Comparison of ENCODE assay signal across 7 cellular contexts in genomic region chr12:57935839-57936512, GRCh38.
A peak's percentile ranks its signal among the peaks of the same experiment; 100 is the strongest.
DNase-seq lines count a peak whose midpoint lies in the region; ATAC-seq and TF ChIP-seq lines count a peak whose summit lies in the region.

No MANE protein-coding gene starts in this region.

- ATAC-seq in GM18508 (IDR thresholded peaks at IDR 0.05; ENCODE audit: insufficient read depth, unreplicated experiment) (peak; percentile 96), HG02981 (IDR thresholded peaks at IDR 0.05; ENCODE audit: unreplicated experiment) (peak; percentile 100)

- TF ChIP-seq CTCF in retinal pigment epithelial cell (conservative IDR thresholded peaks at IDR 0.05; ENCODE audit: low read depth, low read length) = no peak

- peak overlapping the region; percentile 88 for H3K4me3 ChIP-seq in retinal pigment epithelial cell (ENCODE audit: low read length)

- DNase-seq in NCI-H2029 (lab: John Stamatoyannopoulos, UW) (peak; percentile 97), T-helper 9 cell (peak; percentile 86), astrocyte of the hippocampus (ENCODE audit: low read depth, low spot score) (peak; percentile 95), hypothalamus (lab: John Stamatoyannopoulos, UW) (peak; percentile 27 to 95 (median 83)), retinal pigment epithelial cell (ENCODE audit: low read depth) (peak; percentile 82)

Comparison
In these comparisons a context has a peak if more than half of its experiments do, and no peak if none do; other contexts are left out.
1. Peak in every context shown above with its lines: DNase-seq, ATAC-seq and H3K4me3 ChIP-seq.